In genomic region chr15:47661661-47662180, GRCh38 we compare ENCODE assay signal across 20 cellular contexts. TPM values are rescaled to one million over a fixed set of nuclear protein-coding genes. Genes with fewer than 3 reads are reported as not detected.
"Had no signal": no experiment of that assay in that cellular context is flagged by ENCODE, and none has a peak within 500 bp of the region (broad histone marks: within the 10 kb centered on the region; RNA-seq: fewer than 3 reads in every experiment).

No MANE protein-coding gene starts in this region.

- H3K9me3 ChIP-seq: gastrocnemius medialis, heart right ventricle, mucosa of descending colon, testis, tibial nerve had no signal

- H3K36me3 Mint-ChIP-seq: naive thymus-derived CD8-positive, alpha-beta T cell; stimulated activated effector memory CD8-positive, alpha-beta T cell treated with anti-CD3 and anti-CD28 coated beads, Interleukin-12 subunit alpha, Interleukin-12 subunit beta, amount 100 ng/mL, for 72 hours had no signal

- FAIRE-seq: endothelial cell of umbilical vein, islet of Langerhans, small intestine had no signal

- H3K4me3 Mint-ChIP-seq: endodermal cell; naive thymus-derived CD8-positive, alpha-beta T cell; stimulated activated effector memory CD8-positive, alpha-beta T cell treated with anti-CD3 and anti-CD28 coated beads, Interleukin-12 subunit alpha, Interleukin-12 subunit beta, amount 100 ng/mL, for 72 hours; stimulated activated naive CD8-positive, alpha-beta T cell treated with anti-CD3 and anti-CD28 coated beads, Interleukin-15, Interleukin-2, amounts not matched to agents 100 ng/mL and 50 ng/mL, for 24 hours had no signal

- H3K27ac ChIP-seq: coronary artery, gastrocnemius medialis, heart right ventricle, testis, tibial nerve had no signal

- H3K4me1 ChIP-seq: gastrocnemius medialis, testis, tibial nerve had no signal

- DNase-seq: effector CD4-positive, alpha-beta T cell; endodermal cell; erythroblast; gastrocnemius medialis; heart right ventricle; hypothalamus; mammary epithelial cell; mucosa of descending colon; naive thymus-derived CD8-positive, alpha-beta T cell; posterior cingulate gyrus; small intestine; stimulated activated CD4-positive, alpha-beta T cell treated with anti-CD3 and anti-CD28 coated beads, Interleukin-4, amount 100 ng/mL, for 1 hour; stimulated activated CD8-positive, alpha-beta memory T cell treated with anti-CD3 and anti-CD28 coated beads, Interleukin-4, amount 100 ng/mL, for 48 hours; testis had no signal

- H3K27me3 ChIP-seq: gastrocnemius medialis, heart right ventricle, testis, tibial nerve had no signal

- H3K4me1 Mint-ChIP-seq: endodermal cell; naive thymus-derived CD8-positive, alpha-beta T cell; stimulated activated effector memory CD8-positive, alpha-beta T cell treated with anti-CD3 and anti-CD28 coated beads, Interleukin-12 subunit alpha, Interleukin-12 subunit beta, amount 100 ng/mL, for 72 hours had no signal

- H3K36me3 ChIP-seq: gastrocnemius medialis, heart right ventricle, tibial nerve had no signal

- H3K4me3 ChIP-seq: coronary artery, gastrocnemius medialis, heart right ventricle, mucosa of descending colon, testis, tibial nerve had no signal

- H3K27ac Mint-ChIP-seq: endodermal cell; naive thymus-derived CD8-positive, alpha-beta T cell; stimulated activated effector memory CD8-positive, alpha-beta T cell treated with anti-CD3 and anti-CD28 coated beads, Interleukin-12 subunit alpha, Interleukin-12 subunit beta, amount 100 ng/mL, for 72 hours; stimulated activated naive CD8-positive, alpha-beta T cell treated with anti-CD3 and anti-CD28 coated beads, Interleukin-15, Interleukin-2, amounts not matched to agents 100 ng/mL and 50 ng/mL, for 24 hours had no signal

- H3K9me3 Mint-ChIP-seq: endodermal cell had no signal

RNA-seq across cellular contexts. Expression of gene SEMA6D, which starts 55.6 kb away (rescaled TPM):
- total RNA-seq: naive thymus-derived CD8-positive, alpha-beta T cell had no signal
- polyA plus RNA-seq: naive thymus-derived CD8-positive, alpha-beta T cell had no signal
